Comparison of ENCODE assay signal across 17 cellular contexts in genomic region chr2:8248623-8248957, GRCh38.
A peak's percentile ranks its signal among the peaks of the same experiment; 100 is the strongest.
DNase-seq lines count a peak whose midpoint lies in the region; ATAC-seq and TF ChIP-seq lines count a peak whose summit lies in the region.
"Had no signal": no experiment of that assay in that cellular context is flagged by ENCODE, and none has a peak within 500 bp of the region (broad histone marks: within the 10 kb centered on the region; RNA-seq: fewer than 3 reads in every experiment).

No MANE protein-coding gene starts in this region.

- H2BK20ac ChIP-seq in IMR-90 (ENCODE audit: low read depth, low read length): no peak overlapping the region

- no peak for TF ChIP-seq EP300 in esophagus muscularis mucosa (IDR thresholded peaks at IDR 0.05)

- no peak overlapping the region for H3K14ac ChIP-seq in IMR-90 (replicated peaks; ENCODE audit: low read depth, low read length)

- no peak overlapping the region for H3K9ac ChIP-seq in IMR-90 (ENCODE audit: low read depth, low read length)

- intact Hi-C loops in IMR-90 (cut with micrococcal nuclease) (no loop called here), esophagus muscularis mucosa (cut with DNase I) (no loop called here), mucosa of descending colon (cut with DNase I, micrococcal nuclease) (no loop called here), left colon (cut with DNase I, micrococcal nuclease) (no loop called here)

- no peak overlapping the region for H3K18ac ChIP-seq in IMR-90 (ENCODE audit: low read depth, low read length)

- no peak overlapping the region for H3K23ac ChIP-seq in IMR-90 (ENCODE audit: low read depth, low read length)

- POLR2A ChIA-PET in IMR-90 (lab: Charles Lee; ENCODE audit: unreplicated experiment): no interaction called here

- H3K4ac ChIP-seq in IMR-90 (ENCODE audit: low read depth, low read length): no peak overlapping the region

- TF ChIP-seq POLR2A in IMR-90 (IDR thresholded peaks at IDR 0.05; ENCODE audit: low read depth, low read length) (no peak), esophagus muscularis mucosa (IDR thresholded peaks at IDR 0.05; ENCODE audit: low read depth) (no peak)

- CTCF ChIA-PET in IMR-90 (lab: Yijun Ruan, JAX): no interaction called here

- H3K4me1 ChIP-seq in IMR-90 (ENCODE audit: control insufficient read depth, insufficient read depth, low read length) (peaks cover 7% of the 10 kb centered on the region; the same call in 1 of the 2 replicates), esophagus muscularis mucosa (peaks cover 0 to 20% (median 18%) of the 10 kb centered on the region in 4 donors), osteoblast (ENCODE audit: insufficient read depth, low read length) (peaks cover 16% of the 10 kb centered on the region), mucosa of descending colon (ENCODE audit: low read depth) (no peaks in the 10 kb centered on the region)

- in situ Hi-C loops in IMR-90 (cut with MboI; ENCODE audit: low sequenced_read_pairs): no loop called here

- H4K20me1 ChIP-seq in IMR-90 (ENCODE audit: insufficient read depth, low read length) (no peaks in the 10 kb centered on the region), osteoblast (ENCODE audit: insufficient read depth, low read length) (no peaks in the 10 kb centered on the region)

- no peaks in the 10 kb centered on the region for H3K9me1 ChIP-seq in IMR-90 (ENCODE audit: insufficient read depth, low read length)

- TF ChIP-seq CTCF in IMR-90 (conservative IDR thresholded peaks at IDR 0.05; ENCODE audit: low read depth, low read length) (no peak), esophagus muscularis mucosa (IDR thresholded peaks at IDR 0.05) (no peak), osteoblast (IDR thresholded peaks at IDR 0.05; ENCODE audit: extremely low read depth, low read depth, low read length) (no peak), mucosa of descending colon (IDR thresholded peaks at IDR 0.05) (no peak)

- DNase-seq in AG20443 (ENCODE audit: low spot score) (peak; percentile 25), IMR-90 (peak; percentile 39), esophagus muscularis mucosa (ENCODE audit: extremely low spot score) (no peak), osteoblast (ENCODE audit: insufficient read length, low spot score, missing footprints) (peak; percentile 76), NCI-H2029 (lab: John Stamatoyannopoulos, UW) (no peak), mucosa of descending colon (no peak), left colon (no peak)
- DNase-seq: activated effector memory CD4-positive, alpha-beta T cell treated with anti-CD3 and anti-CD28 coated beads, Interleukin-2, amount 50 U/mL, for 16 hours; CD4-positive, CD25-positive, alpha-beta regulatory T cell; DMS53; KG1; NCI-H1092 treated with DMSO at 0.1 percent for 48 hours; NK-92 treated with Interleukin-12 subunit alpha and Interleukin-12 subunit beta, amount 100 ng/mL, for 24 hours; stimulated activated naive CD4-positive, alpha-beta T cell treated with Interleukin-2 at 50 U/mL for 16 hours; T-helper 2 cell had no signal

- ATAC-seq in IMR-90 (ENCODE audit: low read depth) (peak; percentile 54), GM18868 (IDR thresholded peaks at IDR 0.05; ENCODE audit: unreplicated experiment) (no peak), mucosa of descending colon (no peak), left colon (no peak)
- ATAC-seq: activated CD4-positive, CD25-positive, alpha-beta regulatory T cell treated with anti-CD3 and anti-CD28 coated beads, Interleukin-2, amount 50 U/mL, for 24 hours had no signal

- dilution Hi-C loops in IMR-90 (cut with HindIII; ENCODE audit: low sequenced_read_pairs, unreplicated experiment): no loop called here

- WGBS in IMR-90 (ENCODE audit: extremely low coverage in 2 of 2, insufficient read length in 1 of 2), 2 experiments: no CpG with 5 or more reads among the region's 2 CpGs
- WGBS in esophagus muscularis mucosa: 65% methylated on average over 2 of the region's 2 CpGs

- no peak overlapping the region for H3K56ac ChIP-seq in IMR-90 (ENCODE audit: extremely low read depth, insufficient read depth, low read length)

- H2BK15ac ChIP-seq in IMR-90 (ENCODE audit: low read depth, low read length): no peak overlapping the region

- no peak overlapping the region for H3K4me2 ChIP-seq in IMR-90 (ENCODE audit: low read depth, low read length)
- H3K4me2 ChIP-seq in osteoblast (ENCODE audit: insufficient read depth, low read length): peak overlapping the region; percentile 60

- H3K27me3 ChIP-seq in IMR-90 (ENCODE audit: control insufficient read depth, insufficient read depth, low read length) (no peaks in the 10 kb centered on the region; the same call in 1 of the 2 replicates), esophagus muscularis mucosa (no peaks in the 10 kb centered on the region), osteoblast (ENCODE audit: insufficient read depth, low read length) (no peaks in the 10 kb centered on the region)

- H2AK5ac ChIP-seq in IMR-90 (ENCODE audit: low read depth, low read length): no peak overlapping the region

- BruUV-seq in IMR-90 (replicated peaks; lab: Mats Ljungman, UMichigan): no TSS peak

- H3K9me3 ChIP-seq in IMR-90 (ENCODE audit: control insufficient read depth, insufficient read depth, low read length) (peaks cover 4% of the 10 kb centered on the region), esophagus muscularis mucosa (no peaks in the 10 kb centered on the region), osteoblast (ENCODE audit: low read depth, low read length) (no peaks in the 10 kb centered on the region), mucosa of descending colon (peaks cover 3% of the 10 kb centered on the region)

- H2AFZ ChIP-seq in IMR-90 (replicated peaks; ENCODE audit: low read length, poor library complexity) (no peak overlapping the region), osteoblast (ENCODE audit: low read length) (peak overlapping the region; percentile 85)

- H2AK9ac ChIP-seq in IMR-90 (replicated peaks; ENCODE audit: low read depth, low read length, poor library complexity): no peak overlapping the region

- TF ChIP-seq RAD21 in IMR-90 (IDR thresholded peaks at IDR 0.05; ENCODE audit: low read length): no peak

- H3K4me3 ChIP-seq in IMR-90 (ENCODE audit: insufficient read depth, low read depth, low read length) (no peak overlapping the region), esophagus muscularis mucosa (no peak overlapping the region), osteoblast (ENCODE audit: insufficient read depth, low read length) (peak overlapping the region; percentile 38), mucosa of descending colon (no peak overlapping the region)

- no peak overlapping the region for H4K5ac ChIP-seq in IMR-90 (ENCODE audit: low read depth, low read length)

- no peak overlapping the region for H4K91ac ChIP-seq in IMR-90 (ENCODE audit: insufficient read depth, low read depth, low read length)

- no peak overlapping the region for H2BK5ac ChIP-seq in IMR-90 (ENCODE audit: low read depth, low read length, poor library complexity, severe bottlenecking)

- H3K27ac ChIP-seq in IMR-90 (ENCODE audit: insufficient read depth, low read length) (no peak overlapping the region), esophagus muscularis mucosa (replicated peaks in 1 of 4) (peak overlapping the region; percentile 33 to 52 (median 46)), osteoblast (ENCODE audit: low read depth, low read length) (peak overlapping the region; percentile 37)

- no peak overlapping the region for H4K8ac ChIP-seq in IMR-90 (ENCODE audit: low read depth in 2 of 2, low read length in 2 of 2)

- no peaks in the 10 kb centered on the region for H3K79me1 ChIP-seq in IMR-90 (ENCODE audit: low read depth in 1 of 2, low read length in 2 of 2)

- H3K79me2 ChIP-seq in osteoblast (ENCODE audit: insufficient read depth, low read length): no peaks in the 10 kb centered on the region

- H2BK120ac ChIP-seq in IMR-90 (ENCODE audit: low read depth, low read length): no peak overlapping the region

- no peaks in the 10 kb centered on the region for H3K36me3 ChIP-seq in IMR-90 (ENCODE audit: control insufficient read depth, insufficient read depth, low read length)
- no peaks in the 10 kb centered on the region for H3K36me3 ChIP-seq in esophagus muscularis mucosa
- no peaks in the 10 kb centered on the region for H3K36me3 ChIP-seq in osteoblast (ENCODE audit: insufficient read depth, low read length)
- no peaks in the 10 kb centered on the region for H3K36me3 ChIP-seq in mucosa of descending colon (ENCODE audit: low read depth)

TF ChIP-seq in IMR-90, 13 proteins besides CTCF, POLR2A, EP300 and RAD21:
- TF ChIP-seq RCOR1 (IDR thresholded peaks at IDR 0.05; ENCODE audit: insufficient replicate concordance, low read length) (no peak), CEBPB (IDR thresholded peaks at IDR 0.05; ENCODE audit: low read depth, low read length) (no peak), MXI1 (IDR thresholded peaks at IDR 0.05; ENCODE audit: borderline replicate concordance, low read depth, low read length) (no peak), SMC3 (IDR thresholded peaks at IDR 0.05; ENCODE audit: low read depth, low read length) (no peak), NFE2L2 (IDR thresholded peaks at IDR 0.05; ENCODE audit: low read depth, low read length) (no peak), MAZ (IDR thresholded peaks at IDR 0.05; ENCODE audit: borderline replicate concordance, low read depth, low read length) (no peak), USF2 (IDR thresholded peaks at IDR 0.05; ENCODE audit: low read depth, low read length) (no peak)
- TF ChIP-seq, protein P1, sequence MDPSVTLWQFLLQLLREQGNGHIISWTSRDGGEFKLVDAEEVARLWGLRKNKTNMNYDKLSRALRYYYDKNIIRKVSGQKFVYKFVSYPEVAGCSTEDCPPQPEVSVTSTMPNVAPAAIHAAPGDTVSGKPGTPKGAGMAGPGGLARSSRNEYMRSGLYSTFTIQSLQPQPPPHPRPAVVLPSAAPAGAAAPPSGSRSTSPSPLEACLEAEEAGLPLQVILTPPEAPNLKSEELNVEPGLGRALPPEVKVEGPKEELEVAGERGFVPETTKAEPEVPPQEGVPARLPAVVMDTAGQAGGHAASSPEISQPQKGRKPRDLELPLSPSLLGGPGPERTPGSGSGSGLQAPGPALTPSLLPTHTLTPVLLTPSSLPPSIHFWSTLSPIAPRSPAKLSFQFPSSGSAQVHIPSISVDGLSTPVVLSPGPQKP (IDR thresholded peaks at IDR 0.05; ENCODE audit: borderline replicate concordance, low read depth, low read length): no peak

Comparison
In these comparisons a context has a peak if more than half of its experiments do, and no peak if none do; other contexts are left out.
1. DNase-seq: peak in AG20443 (single experiment), IMR-90 (single experiment) and osteoblast (single experiment); none in esophagus muscularis mucosa (single experiment), NCI-H2029 (single experiment), mucosa of descending colon (0 of 3) and left colon (0 of 2).